7 cellular contexts compared by ENCODE assay signal in the genomic region with DNA sequence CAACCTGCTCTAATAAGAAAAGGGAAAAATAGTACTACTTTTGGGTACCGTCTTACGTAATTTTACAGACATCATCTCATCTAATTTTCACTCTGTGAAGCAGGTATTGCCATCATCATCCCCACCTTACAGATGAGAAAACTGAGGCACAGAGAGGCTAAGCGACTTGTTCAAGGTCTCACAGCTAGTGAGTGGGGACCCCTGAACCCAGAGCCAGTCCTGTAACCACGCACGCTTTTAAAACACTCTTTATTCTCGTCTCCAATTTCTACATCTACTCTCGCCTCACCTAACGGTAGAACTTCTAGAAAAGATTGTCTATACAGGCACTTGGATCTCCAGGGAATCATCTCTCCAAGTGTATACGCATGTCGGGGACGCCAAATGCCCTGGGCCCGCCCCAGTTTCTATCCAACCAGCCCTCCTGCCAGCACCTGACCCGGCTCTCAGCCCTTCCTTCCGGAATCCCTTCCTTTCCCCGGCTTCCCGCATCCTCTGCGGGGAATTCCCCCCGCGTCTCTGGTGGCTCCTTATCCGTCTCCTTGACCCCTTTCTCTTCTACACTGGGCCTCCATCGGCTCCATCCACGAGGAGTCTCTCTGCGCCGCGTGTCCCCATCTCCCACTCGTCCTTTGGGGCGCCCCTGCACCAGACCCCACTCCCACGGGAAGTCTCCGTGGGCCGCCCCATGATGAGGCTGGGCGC. TPM values are rescaled to one million over a fixed set of nuclear protein-coding genes. Genes with fewer than 3 reads are reported as not detected.
DNase-seq lines count a peak whose midpoint lies in the region; ATAC-seq, FAIRE-seq and TF ChIP-seq lines count a peak whose summit lies in the region.

No MANE protein-coding gene starts in this region.

- H3K9me3 Mint-ChIP-seq in T-cell, result no peaks in the 10 kb centered on the region

- peak overlapping the region; percentile 34 for H3K4me3 ChIP-seq in endocrine pancreas (ENCODE audit: control insufficient read depth, insufficient read depth, low read length)
- peak overlapping the region; percentile 9 for H3K4me3 ChIP-seq in mucosa of stomach (ENCODE audit: low read length)
- H3K4me3 ChIP-seq in aorta (ENCODE audit: low read length in 2 of 2), result peak overlapping the region; percentile 23 to 73

- peak overlapping the region; percentile 94 to 96 (median 95) for H3K4me3 Mint-ChIP-seq in T-cell

- TF ChIP-seq CTCF in D721Med (IDR thresholded peaks at IDR 0.05; ENCODE audit: insufficient read depth, missing control alignments), result no peak

- POLR2A ChIA-PET in T-cell (lab: Charles Lee), result interaction anchor here (0.6 to 1.3 kb wide), 3 partner anchors 11 to 79 kb away, joined by 4 to 5 read pairs (median 4); no protein-coding TSS in a partner anchor

- CTCF ChIA-PET in T-cell (lab: Charles Lee), result interaction anchor here (0.6 to 3.7 kb wide), 2 partner anchors 38 to 578 kb away, joined by 5 to 15 read pairs; no protein-coding TSS in a partner anchor

- peak overlapping the region; percentile 93 to 97 for H3K27ac ChIP-seq in aorta (ENCODE audit: low read depth in 1 of 2, low read length in 2 of 2)

- peaks cover 89 to 91% (median 90%) of the 10 kb centered on the region in 3 donors for H3K4me1 Mint-ChIP-seq in T-cell

- ATAC-seq in GM21717 (IDR thresholded peaks at IDR 0.05; ENCODE audit: unreplicated experiment) (peak; percentile 2), T-cell (replicated peaks in 1 of 4) (no peak), aorta (ENCODE audit: low FRiP score) (peak; percentile 6)

- intact Hi-C loops in aorta (cut with DNase I), result no loop called here

- peak overlapping the region; percentile 98 to 99 for H3K27ac Mint-ChIP-seq in T-cell

- H3K9me3 ChIP-seq in endocrine pancreas (ENCODE audit: control insufficient read depth, low read length) (no peaks in the 10 kb centered on the region), mucosa of stomach (ENCODE audit: control insufficient read depth, low read length) (no peaks in the 10 kb centered on the region), aorta (ENCODE audit: control insufficient read depth, low read length) (no peaks in the 10 kb centered on the region)

- H3K4me1 ChIP-seq in endocrine pancreas (ENCODE audit: control insufficient read depth, insufficient read depth, low read length) (no peaks in the 10 kb centered on the region), mucosa of stomach (ENCODE audit: control insufficient read depth, insufficient read depth, low read length) (peaks cover 6% of the 10 kb centered on the region), aorta (ENCODE audit: control insufficient read depth in 1 of 2, insufficient read depth in 2 of 2, low read length in 2 of 2) (peaks cover 4 to 9% of the 10 kb centered on the region in 2 donors)

- H3K27me3 ChIP-seq in endocrine pancreas (ENCODE audit: control insufficient read depth, insufficient read depth, low read length) (no peaks in the 10 kb centered on the region), mucosa of stomach (ENCODE audit: control insufficient read depth, insufficient read depth, low read length) (no peaks in the 10 kb centered on the region), aorta (ENCODE audit: control insufficient read depth in 1 of 2, insufficient read depth in 2 of 2, low read length in 1 of 2) (no peaks in the 10 kb centered on the region)

- DNase-seq in T-cell (peak in 9 of 34 experiments; percentile 15 to 42 (median 27)), aorta (peak; percentile 82 to 87), D721Med (ENCODE audit: insufficient read length, low spot score) (no peak), D341Med (ENCODE audit: low spot score) (no peak)

- H3K27me3 Mint-ChIP-seq in T-cell, result no peaks in the 10 kb centered on the region

- H3K36me3 Mint-ChIP-seq in T-cell, result peaks cover 18% of the 10 kb centered on the region

- WGBS in aorta, 2 donors, result 17 to 19% methylated on average over 30 to 31 of the region's 31 CpGs

- no peak for FAIRE-seq in D721Med (lab: Jason Lieb, UNC)

- H3K36me3 ChIP-seq in endocrine pancreas (ENCODE audit: control insufficient read depth, insufficient read depth, low read length) (no peaks in the 10 kb centered on the region), mucosa of stomach (ENCODE audit: control insufficient read depth, insufficient read depth, low read length) (no peaks in the 10 kb centered on the region), aorta (ENCODE audit: control insufficient read depth in 1 of 2, insufficient read depth in 2 of 2, low read length in 1 of 2) (no peaks in the 10 kb centered on the region)

- H3K9ac ChIP-seq in endocrine pancreas (ENCODE audit: control insufficient read depth, insufficient read depth, low read length), result peak overlapping the region; percentile 87
- peak overlapping the region; percentile 60 for H3K9ac ChIP-seq in mucosa of stomach (ENCODE audit: low read length)

RNA-seq across cellular contexts. Expression of a gene that starts 1.6 kb away (rescaled TPM):
- total RNA-seq in T-cell (100 to 1,000 TPM in 3 of 5 donors, 10 to 100 TPM in 2; 67.6 to 170 (median 157) TPM), aorta (10 to 100 TPM; 19.8 to 25.7 TPM)
- 10 to 100 TPM; 10.5 to 43.3 TPM for polyA plus RNA-seq in aorta

RNA-seq across cellular contexts. Expression of a gene that starts 51.2 kb away (rescaled TPM):
- total RNA-seq in T-cell, result 100 to 1,000 TPM in 4 of 5 donors, 10 to 100 TPM in 1; 92.8 to 184 (median 166) TPM
- total RNA-seq in aorta, result 10 to 100 TPM; 40.1 to 62.3 TPM
- 10 to 100 TPM; 25.9 to 66.7 TPM for polyA plus RNA-seq in aorta

Comparison
In these comparisons a context has a peak if more than half of its experiments do, and no peak if none do; other contexts are left out.
1. ATAC-seq: peak in GM21717 (single experiment) and aorta (single experiment); none in T-cell (0 of 4).
2. DNase-seq: peak in aorta (2 of 2); none in D721Med (single experiment) and D341Med (single experiment).
3. Peak in every context shown above with its lines, with median percentiles within 50 percentile points of each other: H3K4me3 ChIP-seq.